19 cellular contexts compared by ENCODE assay signal in genomic region chr2:169705927-169706326, GRCh38. TPM values are rescaled to one million over a fixed set of nuclear protein-coding genes. Genes with fewer than 3 reads are reported as not detected.
A peak's percentile ranks its signal among the peaks of the same experiment; 100 is the strongest.
DNase-seq lines count a peak whose midpoint lies in the region; ATAC-seq and TF ChIP-seq lines count a peak whose summit lies in the region.
"Had no signal": no experiment of that assay in that cellular context is flagged by ENCODE, and none has a peak within 500 bp of the region (broad histone marks: within the 10 kb centered on the region; RNA-seq: fewer than 3 reads in every experiment).

No MANE protein-coding gene starts in this region.

- no peak overlapping the region for H3K4me3 ChIP-seq in SK-N-SH (ENCODE audit: low read depth in 2 of 2, low read length in 1 of 2)
- no peak overlapping the region for H3K4me3 ChIP-seq in ascending aorta
- H3K4me3 ChIP-seq: adrenal gland, gastrocnemius medialis had no signal

- H3K36me3 ChIP-seq in SK-N-SH (replicated peaks in 1 of 2; ENCODE audit: control insufficient read depth in 1 of 2, insufficient read depth in 2 of 2, low read length in 1 of 2) (peaks cover 9 to 13% of the 10 kb centered on the region in 2 experiments), ascending aorta (no peaks in the 10 kb centered on the region)
- H3K36me3 ChIP-seq: adrenal gland, gastrocnemius medialis, neutrophil had no signal

- POLR2A ChIA-PET in SK-N-SH (lab: Yijun Ruan, JAX) = interaction anchor here (1.2 to 1.5 kb wide), 2 partner anchors 9 to 10 kb away, joined by 3 to 5 read pairs; no protein-coding TSS in a partner anchor

- H3F3A ChIP-seq in SK-N-SH (replicated peaks; ENCODE audit: insufficient read depth) = peaks cover 8% of the 10 kb centered on the region

- no peak for TF ChIP-seq CTCF in SK-N-SH (IDR thresholded peaks at IDR 0.05)
- TF ChIP-seq CTCF in ascending aorta (IDR thresholded peaks at IDR 0.05) = no peak

- 46% methylated on average over 2 of the region's 2 CpGs for WGBS in SK-N-SH (ENCODE audit: low lambda C conversion rate)

- H3K9ac ChIP-seq in SK-N-SH = no peak overlapping the region

- no peaks in the 10 kb centered on the region for H4K20me1 ChIP-seq in SK-N-SH (ENCODE audit: insufficient read depth)

- CTCF ChIA-PET in SK-N-SH (lab: Yijun Ruan, JAX) = interaction anchor here (1.0 to 1.6 kb wide), 2 partner anchors 13 to 68 kb away, joined by 3 to 9 read pairs; no protein-coding TSS in a partner anchor

- intact Hi-C loops in ascending aorta (cut with DNase I) = no loop called here

- no peak overlapping the region for H3K4me2 ChIP-seq in SK-N-SH

- H3K27ac ChIP-seq in SK-N-SH (ENCODE audit: low read depth in 2 of 2, low read length in 1 of 2) (no peak overlapping the region), ascending aorta (no peak overlapping the region)
- H3K27ac ChIP-seq: adrenal gland, gastrocnemius medialis, neutrophil had no signal

- H3K9me2 ChIP-seq in SK-N-SH = no peaks in the 10 kb centered on the region

- ATAC-seq in GM19035 (IDR thresholded peaks at IDR 0.05; ENCODE audit: unreplicated experiment) = no peak
- ATAC-seq: gastrocnemius medialis, left colon had no signal

- no peaks in the 10 kb centered on the region for H3K79me2 ChIP-seq in SK-N-SH (ENCODE audit: insufficient read depth)

- DNase-seq in EH (ENCODE audit: low read depth) = peak; percentile 84
- DNase-seq in SK-N-SH = no peak
- peak; percentile 83 for DNase-seq in fibroblast of peridontal ligament (ENCODE audit: extremely low read depth)
- DNase-seq in renal cortical epithelial cell (ENCODE audit: low read depth) = peak; percentile 95
- no peak for DNase-seq in ascending aorta (ENCODE audit: low spot score in 2 of 2)
- DNase-seq in NCI-H1436 treated with DMSO at 0.1 percent for 48 hours (lab: John Stamatoyannopoulos, UW) = no peak
- DNase-seq: activated CD8-positive, alpha-beta memory T cell treated with anti-CD3 and anti-CD28 coated beads, Interleukin-2, amount 50 U/mL, for 48 hours; activated effector memory CD4-positive, alpha-beta T cell treated with anti-CD3 and anti-CD28 coated beads, Interleukin-2, amount 50 U/mL, for 16 hours; adrenal gland; C1 segment of cervical spinal cord; gastrocnemius medialis; GF-D8; H7; left colon; NCI-H1417; SHP77; T-helper 1 cell had no signal

- no peak for TF ChIP-seq EP300 in SK-N-SH (IDR thresholded peaks at IDR 0.05; ENCODE audit: borderline replicate concordance in 1 of 2, low read depth in 1 of 2, low read length in 1 of 2)

- no peak for TF ChIP-seq RAD21 in SK-N-SH (IDR thresholded peaks at IDR 0.05; ENCODE audit: low read length)

- no peaks in the 10 kb centered on the region for H3K27me3 ChIP-seq in SK-N-SH (ENCODE audit: insufficient read depth)
- no peaks in the 10 kb centered on the region for H3K27me3 ChIP-seq in ascending aorta
- H3K27me3 ChIP-seq: adrenal gland, gastrocnemius medialis, neutrophil had no signal

- H3K4me1 ChIP-seq in SK-N-SH (ENCODE audit: control insufficient read depth in 1 of 2, insufficient read depth in 2 of 2, low read depth in 1 of 2, low read length in 1 of 2) (no peaks in the 10 kb centered on the region; a peak in 1 of 4 replicates), ascending aorta (no peaks in the 10 kb centered on the region)
- H3K4me1 ChIP-seq: adrenal gland had no signal

- no peak overlapping the region for H2AFZ ChIP-seq in SK-N-SH (ENCODE audit: low read depth)

- H3K9me3 ChIP-seq in SK-N-SH = no peaks in the 10 kb centered on the region
- no peaks in the 10 kb centered on the region for H3K9me3 ChIP-seq in ascending aorta
- H3K9me3 ChIP-seq: adrenal gland, gastrocnemius medialis, neutrophil had no signal

TF ChIP-seq in SK-N-SH, 30 proteins besides CTCF, POLR2A, EP300 and RAD21:
- TF ChIP-seq EZH2phosphoT487 (IDR thresholded peaks at IDR 0.05; ENCODE audit: borderline replicate concordance, low read depth) = no peak
- no peak for TF ChIP-seq CHD2 (IDR thresholded peaks at IDR 0.05; ENCODE audit: low read length, partially characterized antibody)
- TF ChIP-seq, protein P1, sequence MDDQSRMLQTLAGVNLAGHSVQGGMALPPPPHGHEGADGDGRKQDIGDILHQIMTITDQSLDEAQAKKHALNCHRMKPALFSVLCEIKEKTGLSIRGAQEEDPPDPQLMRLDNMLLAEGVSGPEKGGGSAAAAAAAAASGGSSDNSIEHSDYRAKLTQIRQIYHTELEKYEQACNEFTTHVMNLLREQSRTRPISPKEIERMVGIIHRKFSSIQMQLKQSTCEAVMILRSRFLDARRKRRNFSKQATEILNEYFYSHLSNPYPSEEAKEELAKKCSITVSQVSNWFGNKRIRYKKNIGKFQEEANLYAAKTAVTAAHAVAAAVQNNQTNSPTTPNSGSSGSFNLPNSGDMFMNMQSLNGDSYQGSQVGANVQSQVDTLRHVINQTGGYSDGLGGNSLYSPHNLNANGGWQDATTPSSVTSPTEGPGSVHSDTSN (IDR thresholded peaks at IDR 0.05) = peak; percentile 30; the same call in 1 of the 2 replicates
- TF ChIP-seq TCF12 (IDR thresholded peaks at IDR 0.05) = peak; percentile 70
- no peak for TF ChIP-seq RCOR1 (IDR thresholded peaks at IDR 0.05; ENCODE audit: low read length)
- no peak for TF ChIP-seq RXRA (IDR thresholded peaks at IDR 0.05; ENCODE audit: borderline replicate concordance, low read depth)

RNA-seq across cellular contexts. Expression of gene PHOSPHO2, which starts 11.7 kb away (rescaled TPM):
- 0.99 and 1.1 TPM in 2 replicates for polyA plus RNA-seq in SK-N-SH (2012; rRNA removed)
- 1.3 and 2.3 TPM in 2 replicates for polyA plus RNA-seq in SK-N-SH (2012; cell fraction: cytosol; rRNA removed)
- polyA plus RNA-seq in SK-N-SH (2012; cell fraction: nucleus; rRNA removed) = 2.1 and 2.7 TPM in 2 replicates
- total RNA-seq in renal cortical epithelial cell = 4.2 and 7.7 TPM in 2 replicates
- total RNA-seq in ascending aorta = not detected

RNA-seq across cellular contexts. Expression of gene CFAP210, which starts 11.7 kb away (rescaled TPM):
- polyA plus RNA-seq in SK-N-SH (2012; rRNA removed) = 0.03 TPM in 1 of 2 replicates, not detected in the other
- polyA plus RNA-seq in SK-N-SH (2012; cell fraction: cytosol; rRNA removed) = 0.01 and 0.03 TPM in 2 replicates
- not detected in 2 replicates for polyA plus RNA-seq in SK-N-SH (2012; cell fraction: nucleus; rRNA removed)
- 0.25 TPM in 1 of 2 replicates, not detected in the other for total RNA-seq in renal cortical epithelial cell
- not detected for total RNA-seq in ascending aorta
- total RNA-seq: adrenal gland, gastrocnemius medialis, left colon had no signal

RNA-seq across cellular contexts. Expression of gene KLHL23, which starts 27.7 kb away (rescaled TPM):
- 5.2 and 6.1 TPM in 2 replicates for polyA plus RNA-seq in SK-N-SH (2012; rRNA removed)
- 7.7 and 7.8 TPM in 2 replicates for polyA plus RNA-seq in SK-N-SH (2012; cell fraction: cytosol; rRNA removed)
- polyA plus RNA-seq in SK-N-SH (2012; cell fraction: nucleus; rRNA removed) = 2.4 and 6.1 TPM in 2 replicates
- total RNA-seq in renal cortical epithelial cell (8.4 and 18.4 TPM in 2 replicates), ascending aorta (1.9 TPM)

Comparison
In these comparisons a context has a peak if more than half of its experiments do, and no peak if none do; other contexts are left out.
1. DNase-seq: peak in EH (single experiment), fibroblast of peridontal ligament (single experiment) and renal cortical epithelial cell (single experiment); none in SK-N-SH (single experiment), ascending aorta (0 of 2) and NCI-H1436 treated with DMSO at 0.1 percent for 48 hours (single experiment).